Comparison of ENCODE assay signal across 38 cellular contexts in the genomic region with DNA sequence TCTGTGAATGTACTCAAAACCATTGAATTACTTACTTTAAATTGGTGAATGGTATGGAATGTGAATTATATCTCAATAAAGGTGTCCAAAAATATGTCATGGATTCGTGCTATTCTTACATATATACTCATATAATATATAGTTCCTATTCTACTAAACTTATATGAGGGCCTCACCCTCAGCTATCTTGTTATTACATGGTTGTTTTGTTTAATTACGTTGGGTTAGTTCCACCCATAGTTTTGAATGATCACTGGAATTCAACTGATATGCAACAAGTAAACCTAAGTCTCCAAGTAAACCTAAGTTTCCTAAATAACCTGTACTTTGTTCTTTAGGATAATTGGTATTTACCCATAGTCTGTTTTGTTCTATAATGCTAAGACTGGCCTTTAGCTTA.
"Had no signal": no experiment of that assay in that cellular context is flagged by ENCODE, and none has a peak within 500 bp of the region (broad histone marks: within the 10 kb centered on the region; RNA-seq: fewer than 3 reads in every experiment).

No MANE protein-coding gene starts in this region.

- ATAC-seq: activated CD8-positive, alpha-beta T cell treated with anti-CD3 and anti-CD28 coated beads for 36 hours; activated naive CD8-positive, alpha-beta T cell treated with anti-CD3 and anti-CD28 coated beads, Interleukin-2, amount 50 U/mL, for 24 hours; activated T-cell treated with anti-CD3 and anti-CD28 coated beads, Interleukin-2, amount 50 U/mL, for 4 hours; activated T-cell treated with anti-CD3 and anti-CD28 coated beads, Interleukin-2, amount 50 U/mL, for 72 hours; activated T-helper 17 cell treated with anti-CD3 and anti-CD28 coated beads, Interleukin-2, amount 50 U/mL, for 72 hours; body of pancreas had no signal

- H3K27ac ChIP-seq: ascending aorta, body of pancreas, brain microvascular endothelial cell, breast epithelium, VCaP had no signal

- H3K9me3 Mint-ChIP-seq: activated B cell treated with CpG ODN at 0.5 μM for 24 hours; activated CD4-positive, alpha-beta memory T cell treated with anti-CD3 and anti-CD28 coated beads for 36 hours; activated CD4-positive, alpha-beta T cell treated with anti-CD3 and anti-CD28 coated beads, Interleukin-2, amount 10 ng/mL, durations not matched to agents 24 days and 14 days; activated CD8-positive, alpha-beta T cell treated with anti-CD3 and anti-CD28 coated beads for 36 hours; activated naive CD4-positive, alpha-beta T cell treated with anti-CD3 and anti-CD28 coated beads, Interleukin-2, amount 10 ng/mL, durations not matched to agents 7 days and 5 days; activated naive CD4-positive, alpha-beta T cell treated with anti-CD3 and anti-CD28 coated beads, Interleukin-2, amount 50 U/mL, for 24 hours; activated naive CD8-positive, alpha-beta T cell treated with anti-CD3 and anti-CD28 coated beads, Interleukin-2, amount 10 ng/mL, durations not matched to agents 7 days and 5 days; activated naive CD8-positive, alpha-beta T cell treated with anti-CD3 and anti-CD28 coated beads, Interleukin-2, amount 50 U/mL, for 24 hours; activated T-cell treated with anti-CD3 and anti-CD28 coated beads, Interleukin-2, amount 50 U/mL, for 4 hours; activated T-cell treated with anti-CD3 and anti-CD28 coated beads, Interleukin-2, amount 50 U/mL, for 72 hours; activated T-helper 1 cell treated with anti-CD3 and anti-CD28 coated beads, Interleukin-12 subunit alpha, Interleukin-12 subunit beta, Interleukin-2, Interleukin-4 antibody, amounts not matched to agents 30 ng/mL and 10 ng/mL and 1 ng/mL, durations not matched to agents 14 hours and 24 hours and 36 hours; activated T-helper 17 cell treated with anti-CD3 and anti-CD28 coated beads, Interleukin-2, amount 50 U/mL, for 72 hours; T-helper 1 cell treated with Interleukin-12 subunit alpha and Interleukin-12 subunit beta and Interleukin-4 antibody, amounts not matched to agents 30 μg/mL and 1 μg/mL, for 36 hours; T-helper 2 cell treated with Interferon-gamma antibody and Interleukin-4, amounts not matched to agents 5 μg/mL and 100 μg/mL, for 36 hours had no signal

- H3K4me3 ChIP-seq: ascending aorta, body of pancreas, breast epithelium had no signal

- FAIRE-seq: TTC549 had no signal

- H3K4me3 Mint-ChIP-seq: activated B cell treated with CpG ODN at 0.5 μM for 24 hours; activated CD4-positive, alpha-beta memory T cell treated with anti-CD3 and anti-CD28 coated beads for 36 hours; activated CD4-positive, alpha-beta T cell treated with anti-CD3 and anti-CD28 coated beads, Interleukin-2, amount 10 ng/mL, durations not matched to agents 24 days and 14 days; activated CD8-positive, alpha-beta T cell treated with anti-CD3 and anti-CD28 coated beads for 36 hours; activated naive CD4-positive, alpha-beta T cell treated with anti-CD3 and anti-CD28 coated beads, Interleukin-2, amount 10 ng/mL, durations not matched to agents 7 days and 5 days; activated naive CD4-positive, alpha-beta T cell treated with anti-CD3 and anti-CD28 coated beads, Interleukin-2, amount 50 U/mL, for 24 hours; activated naive CD8-positive, alpha-beta T cell; activated naive CD8-positive, alpha-beta T cell treated with anti-CD3 and anti-CD28 coated beads, Interleukin-2, amount 10 ng/mL, durations not matched to agents 7 days and 5 days; activated naive CD8-positive, alpha-beta T cell treated with anti-CD3 and anti-CD28 coated beads, Interleukin-2, amount 50 U/mL, for 24 hours; activated T-cell treated with anti-CD3 and anti-CD28 coated beads, Interleukin-2, amount 50 U/mL, for 4 hours; activated T-cell treated with anti-CD3 and anti-CD28 coated beads, Interleukin-2, amount 50 U/mL, for 72 hours; activated T-helper 1 cell treated with anti-CD3 and anti-CD28 coated beads, Interleukin-12 subunit alpha, Interleukin-12 subunit beta, Interleukin-2, Interleukin-4 antibody, amounts not matched to agents 30 ng/mL and 10 ng/mL and 1 ng/mL, durations not matched to agents 14 hours and 24 hours and 36 hours; activated T-helper 17 cell treated with anti-CD3 and anti-CD28 coated beads, Interleukin-2, amount 50 U/mL, for 72 hours; T-helper 1 cell treated with Interleukin-12 subunit alpha and Interleukin-12 subunit beta and Interleukin-4 antibody, amounts not matched to agents 30 μg/mL and 1 μg/mL, for 36 hours; T-helper 2 cell treated with Interferon-gamma antibody and Interleukin-4, amounts not matched to agents 5 μg/mL and 100 μg/mL, for 36 hours had no signal

- H3K27me3 ChIP-seq: ascending aorta, body of pancreas, brain microvascular endothelial cell had no signal

- H3K4me1 ChIP-seq: ascending aorta, body of pancreas, breast epithelium had no signal

- DNase-seq: activated B cell treated with CpG ODN at 0.5 μM for 24 hours; activated CD4-positive, alpha-beta memory T cell treated with anti-CD3 and anti-CD28 coated beads for 36 hours; activated CD4-positive, alpha-beta T cell treated with anti-CD3 and anti-CD28 coated beads for 4 hours; activated CD4-positive, alpha-beta T cell treated with anti-CD3 and anti-CD28 coated beads, Interleukin-2, amount 10 ng/mL, durations not matched to agents 24 days and 14 days; activated CD4-positive, alpha-beta T cell treated with anti-CD3 and anti-CD28 coated beads, Interleukin-2, amount 50 U/mL, for 1 hour; activated CD4-positive, alpha-beta T cell treated with anti-CD3 and anti-CD28 coated beads, Interleukin-2, amount 50 U/mL, for 4 hours; activated CD4-positive, CD25-positive, alpha-beta regulatory T cell treated with anti-CD3 and anti-CD28 coated beads, Interleukin-2, amount 50 U/mL, for 72 hours; activated CD8-positive, alpha-beta memory T cell treated with anti-CD3 and anti-CD28 coated beads, Interleukin-2, amount 50 U/mL, for 4 hours; activated CD8-positive, alpha-beta T cell treated with anti-CD3 and anti-CD28 coated beads for 36 hours; activated effector memory CD4-positive, alpha-beta T cell treated with Interleukin-2 at 50 U/mL for 16 hours; activated gamma-delta T cell; activated naive CD4-positive, alpha-beta T cell treated with anti-CD3 and anti-CD28 coated beads, Interleukin-2, amount 10 ng/mL, durations not matched to agents 7 days and 5 days; activated naive CD4-positive, alpha-beta T cell treated with Interleukin-2 at 50 U/mL for 16 hours; activated naive CD8-positive, alpha-beta T cell treated with anti-CD3 and anti-CD28 coated beads, Interleukin-2, amount 10 ng/mL, durations not matched to agents 7 days and 5 days; activated naive CD8-positive, alpha-beta T cell treated with anti-CD3 and anti-CD28 coated beads, Interleukin-2, amount 50 U/mL, for 24 hours; activated T-cell treated with anti-CD3 and anti-CD28 coated beads for 4 hours; activated T-cell treated with anti-CD3 and anti-CD28 coated beads, Interleukin-2, amount 50 U/mL, for 1 hour; activated T-cell treated with anti-CD3 and anti-CD28 coated beads, Interleukin-2, amount 50 U/mL, for 4 hours; activated T-cell treated with anti-CD3 and anti-CD28 coated beads, Interleukin-2, amount 50 U/mL, for 72 hours; amygdala; anterior cingulate cortex; body of pancreas; brain microvascular endothelial cell; central memory CD4-positive, alpha-beta T cell; SW 1271; T-helper 1 cell; T-helper 2 cell; T-helper 9 cell had no signal

- H3K27me3 Mint-ChIP-seq: activated CD4-positive, alpha-beta memory T cell treated with anti-CD3 and anti-CD28 coated beads for 36 hours; activated naive CD4-positive, alpha-beta T cell treated with anti-CD3 and anti-CD28 coated beads, Interleukin-2, amount 50 U/mL, for 24 hours; activated naive CD8-positive, alpha-beta T cell; activated naive CD8-positive, alpha-beta T cell treated with anti-CD3 and anti-CD28 coated beads, Interleukin-2, amount 10 ng/mL, durations not matched to agents 7 days and 5 days had no signal

- H3K4me1 Mint-ChIP-seq: activated B cell treated with CpG ODN at 0.5 μM for 24 hours; activated CD4-positive, alpha-beta T cell treated with anti-CD3 and anti-CD28 coated beads, Interleukin-2, amount 10 ng/mL, durations not matched to agents 24 days and 14 days; activated naive CD4-positive, alpha-beta T cell treated with anti-CD3 and anti-CD28 coated beads, Interleukin-2, amount 10 ng/mL, durations not matched to agents 7 days and 5 days; activated naive CD4-positive, alpha-beta T cell treated with anti-CD3 and anti-CD28 coated beads, Interleukin-2, amount 50 U/mL, for 24 hours; activated naive CD8-positive, alpha-beta T cell treated with anti-CD3 and anti-CD28 coated beads, Interleukin-2, amount 10 ng/mL, durations not matched to agents 7 days and 5 days; activated naive CD8-positive, alpha-beta T cell treated with anti-CD3 and anti-CD28 coated beads, Interleukin-2, amount 50 U/mL, for 24 hours; activated T-helper 17 cell treated with anti-CD3 and anti-CD28 coated beads, Interleukin-2, amount 50 U/mL, for 72 hours had no signal

- H3K36me3 ChIP-seq: ascending aorta, brain microvascular endothelial cell, breast epithelium had no signal

- H3K9me3 ChIP-seq: ascending aorta, body of pancreas had no signal

- H3K27ac Mint-ChIP-seq: activated B cell treated with CpG ODN at 0.5 μM for 24 hours; activated CD4-positive, alpha-beta memory T cell treated with anti-CD3 and anti-CD28 coated beads for 36 hours; activated CD4-positive, alpha-beta T cell treated with anti-CD3 and anti-CD28 coated beads, Interleukin-2, amount 10 ng/mL, durations not matched to agents 24 days and 14 days; activated CD8-positive, alpha-beta T cell treated with anti-CD3 and anti-CD28 coated beads for 36 hours; activated naive CD4-positive, alpha-beta T cell treated with anti-CD3 and anti-CD28 coated beads, Interleukin-2, amount 10 ng/mL, durations not matched to agents 7 days and 5 days; activated naive CD4-positive, alpha-beta T cell treated with anti-CD3 and anti-CD28 coated beads, Interleukin-2, amount 50 U/mL, for 24 hours; activated naive CD8-positive, alpha-beta T cell; activated naive CD8-positive, alpha-beta T cell treated with anti-CD3 and anti-CD28 coated beads, Interleukin-2, amount 10 ng/mL, durations not matched to agents 7 days and 5 days; activated naive CD8-positive, alpha-beta T cell treated with anti-CD3 and anti-CD28 coated beads, Interleukin-2, amount 50 U/mL, for 24 hours; activated T-cell treated with anti-CD3 and anti-CD28 coated beads, Interleukin-2, amount 50 U/mL, for 72 hours; activated T-helper 1 cell treated with anti-CD3 and anti-CD28 coated beads, Interleukin-12 subunit alpha, Interleukin-12 subunit beta, Interleukin-2, Interleukin-4 antibody, amounts not matched to agents 30 ng/mL and 10 ng/mL and 1 ng/mL, durations not matched to agents 14 hours and 24 hours and 36 hours; activated T-helper 17 cell treated with anti-CD3 and anti-CD28 coated beads, Interleukin-2, amount 50 U/mL, for 72 hours; T-helper 1 cell treated with Interleukin-12 subunit alpha and Interleukin-12 subunit beta and Interleukin-4 antibody, amounts not matched to agents 30 μg/mL and 1 μg/mL, for 36 hours; T-helper 2 cell treated with Interferon-gamma antibody and Interleukin-4, amounts not matched to agents 5 μg/mL and 100 μg/mL, for 36 hours had no signal

- H3K36me3 Mint-ChIP-seq: activated CD4-positive, alpha-beta memory T cell treated with anti-CD3 and anti-CD28 coated beads for 36 hours; activated naive CD4-positive, alpha-beta T cell treated with anti-CD3 and anti-CD28 coated beads, Interleukin-2, amount 10 ng/mL, durations not matched to agents 7 days and 5 days; activated naive CD4-positive, alpha-beta T cell treated with anti-CD3 and anti-CD28 coated beads, Interleukin-2, amount 50 U/mL, for 24 hours; activated naive CD8-positive, alpha-beta T cell; activated naive CD8-positive, alpha-beta T cell treated with anti-CD3 and anti-CD28 coated beads, Interleukin-2, amount 10 ng/mL, durations not matched to agents 7 days and 5 days had no signal
